8 cellular contexts compared by ENCODE assay signal in genomic region chr15:82108489-82109078, GRCh38.
DNase-seq lines count a peak whose midpoint lies in the region; ATAC-seq and TF ChIP-seq lines count a peak whose summit lies in the region.

No MANE protein-coding gene starts in this region.

- no peak for TF ChIP-seq POLR2A in spleen (IDR thresholded peaks at IDR 0.05)

- ATAC-seq in GM19397 (IDR thresholded peaks at IDR 0.05; ENCODE audit: unreplicated experiment) (peak; percentile 89), Right ventricle myocardium inferior (peak; percentile 86)

- H3K27ac ChIP-seq in spleen: no peak overlapping the region

- H3K36me3 ChIP-seq in spleen: no peaks in the 10 kb centered on the region

- WGBS in spleen, 5 donors: 44 to 57% (median 47%) methylated on average over 9 of the region's 9 CpGs

- intact Hi-C loops in Right ventricle myocardium inferior (cut with DNase I) (loop anchor here (1.0 to 2.0 kb wide), 2 partner anchors 90 to 628 kb away; no protein-coding TSS in a partner anchor), spleen (cut with DNase I; ENCODE audit: low total_unique reads) (no loop called here)

- H3K27me3 ChIP-seq in spleen (replicated peaks in 1 of 7): no peaks in the 10 kb centered on the region

- no peak overlapping the region for H3K4me3 ChIP-seq in spleen

- peak; percentile 34 to 86 (median 73) for TF ChIP-seq CTCF in spleen (IDR thresholded peaks at IDR 0.05 in 8 of 11, conservative IDR thresholded peaks at IDR 0.05 in 3 of 11)

- H3K4me1 ChIP-seq in spleen: no peaks in the 10 kb centered on the region

- DNase-seq in CD1c-positive myeloid dendritic cell (ENCODE audit: extremely low spot score): peak; percentile 48
- peak; percentile 77 for DNase-seq in HK-2 (ENCODE audit: unreplicated experiment)
- peak; percentile 51 for DNase-seq in SK-N-DZ (ENCODE audit: low spot score)
- DNase-seq in activated gamma-delta T cell (lab: John Stamatoyannopoulos, UW): peak; percentile 16
- no peak for DNase-seq in Right ventricle myocardium inferior (ENCODE audit: missing footprints)
- peak; percentile 86 for DNase-seq in spleen
- no peak for DNase-seq in inferior parietal cortex (ENCODE audit: extremely low spot score)

- no peaks in the 10 kb centered on the region for H3K9me3 ChIP-seq in spleen

Comparison
In these comparisons a context has a peak if more than half of its experiments do, and no peak if none do; other contexts are left out.
1. DNase-seq: peak in CD1c-positive myeloid dendritic cell (single experiment), HK-2 (single experiment), SK-N-DZ (single experiment), activated gamma-delta T cell (single experiment) and spleen (single experiment); none in Right ventricle myocardium inferior (single experiment) and inferior parietal cortex (single experiment).